Comparison of ENCODE assay signal across 13 cellular contexts in genomic region chr17:21738877-21739474, GRCh38. TPM values are rescaled to one million over a fixed set of nuclear protein-coding genes. Genes with fewer than 3 reads are reported as not detected.
DNase-seq lines count a peak whose midpoint lies in the region; ATAC-seq and TF ChIP-seq lines count a peak whose summit lies in the region.
"Not testable (repeated sequence)": the region's sequence is repeated elsewhere in the genome, so short reads cannot be mapped to it uniquely, and the experiment has no call there.
"Had no signal": no experiment of that assay in that cellular context is flagged by ENCODE, and none has a peak within 500 bp of the region (broad histone marks: within the 10 kb centered on the region; RNA-seq: fewer than 3 reads in every experiment).

No MANE protein-coding gene starts in this region.

- not testable (repeated sequence) for H3K79me2 ChIP-seq in KMS-11 (ENCODE audit: insufficient read depth, low read depth)

- H2AFZ ChIP-seq in KMS-11 (ENCODE audit: low read depth), result not testable (repeated sequence)

- H3K4me3 ChIP-seq in KMS-11 (IDR thresholded peaks at IDR 0.05; ENCODE audit: insufficient read depth, low read depth, low read length); RWPE2 (ENCODE audit: severe bottlenecking): not testable (repeated sequence)

- not testable (repeated sequence) for TF ChIP-seq CTCF in KMS-11 (conservative IDR thresholded peaks at IDR 0.05; ENCODE audit: low read depth, low read length); RWPE2 (IDR thresholded peaks at IDR 0.05; ENCODE audit: poor library complexity, severe bottlenecking)

- not testable (repeated sequence) for H3K4me2 ChIP-seq in KMS-11

- not testable (repeated sequence) for DNase-seq in RWPE2 (ENCODE audit: low spot score)
- DNase-seq in myocyte (ENCODE audit: low read depth), result peak; percentile 2

- H4K20me1 ChIP-seq in KMS-11 (ENCODE audit: insufficient read depth), result not testable (repeated sequence)

- H3K36me3 ChIP-seq in KMS-11 (ENCODE audit: insufficient read depth); RWPE2 (ENCODE audit: low read depth): not testable (repeated sequence)

- H3K27ac ChIP-seq in KMS-11, result peak overlapping the region; percentile 67
- not testable (repeated sequence) for H3K27ac ChIP-seq in RWPE2 (ENCODE audit: poor library complexity, severe bottlenecking)

- H3K9ac ChIP-seq in KMS-11, result peak overlapping the region; percentile 30; the same call in 1 of the 2 replicates

- ATAC-seq in GM18508 (IDR thresholded peaks at IDR 0.05; ENCODE audit: insufficient read depth, unreplicated experiment) (peak; percentile 39), GM19043 (IDR thresholded peaks at IDR 0.05; ENCODE audit: low read depth, unreplicated experiment) (peak; percentile 72), GM21825 (IDR thresholded peaks at IDR 0.05; ENCODE audit: unreplicated experiment) (peak; percentile 61), HG03139 (IDR thresholded peaks at IDR 0.05; ENCODE audit: unreplicated experiment) (peak; percentile 72), RWPE2 (ENCODE audit: low read depth) (peak; percentile 40; the same call in 1 of the 3 replicates)

- H3K27me3 ChIP-seq in KMS-11 (ENCODE audit: insufficient read depth, low read depth); RWPE2 (ENCODE audit: insufficient read depth, poor library complexity, severe bottlenecking): not testable (repeated sequence)

- H3K4me1 ChIP-seq in KMS-11 (ENCODE audit: low read depth, poor library complexity, severe bottlenecking), result peaks cover 11% of the 10 kb centered on the region
- not testable (repeated sequence) for H3K4me1 ChIP-seq in RWPE2 (ENCODE audit: insufficient read depth, poor library complexity, severe bottlenecking)

- not testable (repeated sequence) for H3K9me3 ChIP-seq in RWPE2 (ENCODE audit: severe bottlenecking)

RNA-seq across cellular contexts. Expression of gene KCNJ18, which starts 46.7 kb away (rescaled TPM):
- not detected in 2 replicates for total RNA-seq in myocyte
- polyA plus RNA-seq in myocyte (2012), result not detected
- total RNA-seq: Caco-2; CD4-positive, CD25-positive, alpha-beta regulatory T cell; OCI-LY7; RPMI7951; T-helper 17 cell had no signal
- polyA plus RNA-seq: CD4-positive, CD25-positive, alpha-beta regulatory T cell; IgD-negative memory B cell had no signal
